In the genomic region with DNA sequence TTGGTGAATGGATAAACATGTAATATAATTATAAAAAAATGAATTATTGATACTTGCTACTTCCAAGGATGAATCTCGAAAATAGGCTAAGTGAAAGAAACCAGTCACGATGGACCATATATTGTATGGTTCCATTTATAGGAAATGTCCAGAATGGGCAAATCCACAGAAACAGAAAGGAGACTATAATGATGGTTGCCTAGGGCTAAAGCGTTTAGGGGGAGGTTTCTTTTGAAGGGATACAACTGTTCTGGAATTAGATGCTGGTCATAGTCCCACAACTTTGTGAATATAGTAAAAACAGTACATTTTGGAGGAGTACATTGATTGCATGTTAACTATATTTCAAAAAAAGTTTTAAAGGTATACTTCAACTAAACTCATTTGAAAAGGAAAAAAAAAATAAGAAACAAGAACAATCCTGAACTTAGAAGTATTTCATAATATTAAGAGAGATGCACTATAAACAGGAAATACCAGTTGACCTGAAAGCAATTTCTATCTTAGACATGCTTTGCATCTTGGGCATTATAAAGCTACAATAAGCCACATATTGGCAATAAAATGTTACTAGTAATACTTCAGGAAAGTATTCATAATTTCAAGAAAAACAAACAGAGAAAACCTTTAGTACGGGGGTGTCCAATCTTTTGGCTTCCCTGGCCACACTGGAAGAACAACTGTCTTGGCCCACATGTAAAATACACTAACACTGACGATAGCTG, we compare ENCODE assay signal across 17 cellular contexts.
"Had no signal": no experiment of that assay in that cellular context is flagged by ENCODE, and none has a peak within 500 bp of the region (broad histone marks: within the 10 kb centered on the region; RNA-seq: fewer than 3 reads in every experiment).

No MANE protein-coding gene starts in this region.

- FAIRE-seq: colon, small intestine had no signal

- H3K4me3 Mint-ChIP-seq: activated naive CD4-positive, alpha-beta T cell treated with anti-CD3 and anti-CD28 coated beads, Interleukin-2, amount 10 ng/mL, durations not matched to agents 7 days and 5 days; nephron; stimulated activated naive CD8-positive, alpha-beta T cell treated with anti-CD3 and anti-CD28 coated beads, Interleukin-15, Interleukin-2, amounts not matched to agents 100 ng/mL and 50 ng/mL, for 24 hours; type B pancreatic cell had no signal

- ATAC-seq: foreskin keratinocyte, right cardiac atrium had no signal

- H3K27me3 Mint-ChIP-seq: activated naive CD4-positive, alpha-beta T cell treated with anti-CD3 and anti-CD28 coated beads, Interleukin-2, amount 10 ng/mL, durations not matched to agents 7 days and 5 days; progenitor cell of endocrine pancreas; stimulated activated naive CD8-positive, alpha-beta T cell treated with anti-CD3 and anti-CD28 coated beads, Interleukin-15, Interleukin-2, amounts not matched to agents 100 ng/mL and 50 ng/mL, for 24 hours; type B pancreatic cell had no signal

- DNase-seq: activated CD4-positive, CD25-positive, alpha-beta regulatory T cell treated with anti-CD3 and anti-CD28 coated beads, Interleukin-2, amount 50 U/mL, for 72 hours; activated naive CD4-positive, alpha-beta T cell treated with anti-CD3 and anti-CD28 coated beads, Interleukin-2, amount 10 ng/mL, durations not matched to agents 7 days and 5 days; foreskin keratinocyte; head of caudate nucleus; occipital lobe; right cardiac atrium; small intestine; stimulated activated CD4-positive, alpha-beta T cell treated with anti-CD3 and anti-CD28 coated beads, Interleukin-4, amount 100 ng/mL, for 4 hours; stimulated activated CD8-positive, alpha-beta memory T cell treated with anti-CD3 and anti-CD28 coated beads, Interleukin-4, amount 100 ng/mL, for 48 hours had no signal

- H3K27me3 ChIP-seq: cardiac muscle cell, esophagus muscularis mucosa, foreskin keratinocyte, suprapubic skin had no signal

- H3K27ac Mint-ChIP-seq: activated naive CD4-positive, alpha-beta T cell treated with anti-CD3 and anti-CD28 coated beads, Interleukin-2, amount 10 ng/mL, durations not matched to agents 7 days and 5 days; nephron; progenitor cell of endocrine pancreas; stimulated activated naive CD8-positive, alpha-beta T cell treated with anti-CD3 and anti-CD28 coated beads, Interleukin-15, Interleukin-2, amounts not matched to agents 100 ng/mL and 50 ng/mL, for 24 hours; type B pancreatic cell had no signal

- H3K9me3 ChIP-seq: esophagus muscularis mucosa, suprapubic skin had no signal

- H3K27ac ChIP-seq: cardiac muscle cell, esophagus muscularis mucosa, foreskin keratinocyte, suprapubic skin had no signal

- H3K4me1 Mint-ChIP-seq: nephron had no signal

- H3K4me3 ChIP-seq: cardiac muscle cell, esophagus muscularis mucosa, suprapubic skin had no signal

- H3K9me3 Mint-ChIP-seq: activated naive CD4-positive, alpha-beta T cell treated with anti-CD3 and anti-CD28 coated beads, Interleukin-2, amount 10 ng/mL, durations not matched to agents 7 days and 5 days; nephron; stimulated activated naive CD8-positive, alpha-beta T cell treated with anti-CD3 and anti-CD28 coated beads, Interleukin-15, Interleukin-2, amounts not matched to agents 100 ng/mL and 50 ng/mL, for 24 hours; type B pancreatic cell had no signal
